1 cellular context compared by ENCODE assay signal in the genomic region with DNA sequence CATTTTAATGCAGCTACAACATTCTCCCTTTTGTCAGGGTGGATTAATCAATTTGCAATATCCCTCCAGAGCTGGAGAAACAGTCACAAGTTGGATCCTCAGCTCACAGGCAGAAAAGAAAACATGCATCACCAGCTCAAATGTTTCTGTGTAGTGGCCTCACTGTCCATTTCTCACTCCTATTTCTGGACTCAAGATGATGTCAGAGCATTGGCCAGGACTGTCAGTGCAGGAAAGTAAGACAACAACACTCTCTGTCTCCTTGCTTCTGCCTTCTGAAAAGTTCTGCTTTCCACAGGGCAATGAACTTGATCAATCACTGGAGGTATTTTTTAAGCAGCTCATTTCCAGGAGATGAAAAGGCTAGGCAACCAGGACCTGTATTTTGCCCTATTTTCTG.
TF ChIP-seq lines count a peak whose summit lies in the region.

No MANE protein-coding gene starts in this region.

TF ChIP-seq in IMR-90, 13 proteins besides CTCF, POLR2A, EP300 and RAD21 (continued from another document):
- TF ChIP-seq MAZ (IDR thresholded peaks at IDR 0.05; ENCODE audit: borderline replicate concordance, low read depth, low read length) (no peak), RCOR1 (IDR thresholded peaks at IDR 0.05; ENCODE audit: insufficient replicate concordance, low read length) (no peak), CEBPB (IDR thresholded peaks at IDR 0.05; ENCODE audit: low read depth, low read length) (0 out of 2 replicates have a peak, but pooled peaks have one; percentile 6), SMC3 (IDR thresholded peaks at IDR 0.05; ENCODE audit: low read depth, low read length) (no peak)
- TF ChIP-seq, protein P1, sequence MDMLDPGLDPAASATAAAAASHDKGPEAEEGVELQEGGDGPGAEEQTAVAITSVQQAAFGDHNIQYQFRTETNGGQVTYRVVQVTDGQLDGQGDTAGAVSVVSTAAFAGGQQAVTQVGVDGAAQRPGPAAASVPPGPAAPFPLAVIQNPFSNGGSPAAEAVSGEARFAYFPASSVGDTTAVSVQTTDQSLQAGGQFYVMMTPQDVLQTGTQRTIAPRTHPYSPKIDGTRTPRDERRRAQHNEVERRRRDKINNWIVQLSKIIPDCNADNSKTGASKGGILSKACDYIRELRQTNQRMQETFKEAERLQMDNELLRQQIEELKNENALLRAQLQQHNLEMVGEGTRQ (IDR thresholded peaks at IDR 0.05; ENCODE audit: low read depth, low read length), result no peak
- TF ChIP-seq, protein P2, sequence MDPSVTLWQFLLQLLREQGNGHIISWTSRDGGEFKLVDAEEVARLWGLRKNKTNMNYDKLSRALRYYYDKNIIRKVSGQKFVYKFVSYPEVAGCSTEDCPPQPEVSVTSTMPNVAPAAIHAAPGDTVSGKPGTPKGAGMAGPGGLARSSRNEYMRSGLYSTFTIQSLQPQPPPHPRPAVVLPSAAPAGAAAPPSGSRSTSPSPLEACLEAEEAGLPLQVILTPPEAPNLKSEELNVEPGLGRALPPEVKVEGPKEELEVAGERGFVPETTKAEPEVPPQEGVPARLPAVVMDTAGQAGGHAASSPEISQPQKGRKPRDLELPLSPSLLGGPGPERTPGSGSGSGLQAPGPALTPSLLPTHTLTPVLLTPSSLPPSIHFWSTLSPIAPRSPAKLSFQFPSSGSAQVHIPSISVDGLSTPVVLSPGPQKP (IDR thresholded peaks at IDR 0.05; ENCODE audit: borderline replicate concordance, low read depth, low read length), result no peak
